19 cellular contexts compared by ENCODE assay signal in genomic region chr20:60071965-60072364, GRCh38.
DNase-seq lines count a peak whose midpoint lies in the region; ATAC-seq and TF ChIP-seq lines count a peak whose summit lies in the region.
"Had no signal": no experiment of that assay in that cellular context is flagged by ENCODE, and none has a peak within 500 bp of the region (broad histone marks: within the 10 kb centered on the region; RNA-seq: fewer than 3 reads in every experiment).

No MANE protein-coding gene starts in this region.

- no peak overlapping the region for H3K4me3 Mint-ChIP-seq in activated CD8-positive, alpha-beta T cell treated with anti-CD3 and anti-CD28 coated beads for 36 hours
- H3K4me3 Mint-ChIP-seq in activated T-cell treated with anti-CD3 and anti-CD28 coated beads, Interleukin-2, amount 50 U/mL, for 4 hours: no peak overlapping the region

- H3K36me3 Mint-ChIP-seq in activated CD8-positive, alpha-beta T cell treated with anti-CD3 and anti-CD28 coated beads for 36 hours (ENCODE audit: low read depth): no peaks in the 10 kb centered on the region
- peaks cover 1% of the 10 kb centered on the region for H3K36me3 Mint-ChIP-seq in activated T-cell treated with anti-CD3 and anti-CD28 coated beads, Interleukin-2, amount 50 U/mL, for 4 hours (ENCODE audit: insufficient read depth)

- TF ChIP-seq CTCF in AG10803 (conservative IDR thresholded peaks at IDR 0.05; ENCODE audit: low read length): no peak
- TF ChIP-seq CTCF in fibroblast of pulmonary artery (IDR thresholded peaks at IDR 0.05; ENCODE audit: low read length, missing control alignments): no peak
- no peak for TF ChIP-seq CTCF in activated CD8-positive, alpha-beta T cell treated with anti-CD3 and anti-CD28 coated beads for 36 hours (IDR thresholded peaks at IDR 0.05)

- H3K4me3 ChIP-seq in AG10803 (ENCODE audit: low read length) (no peak overlapping the region), fibroblast of pulmonary artery (replicated peaks; ENCODE audit: low read depth, low read length) (no peak overlapping the region)
- H3K4me3 ChIP-seq: HAP-1, K562, PC-9 had no signal

- intact Hi-C loops in activated CD8-positive, alpha-beta T cell treated with anti-CD3 and anti-CD28 coated beads for 36 hours (cut with micrococcal nuclease): no loop called here

- no peaks in the 10 kb centered on the region for H3K27me3 Mint-ChIP-seq in activated CD8-positive, alpha-beta T cell treated with anti-CD3 and anti-CD28 coated beads for 36 hours
- no peaks in the 10 kb centered on the region for H3K27me3 Mint-ChIP-seq in activated T-cell treated with anti-CD3 and anti-CD28 coated beads, Interleukin-2, amount 50 U/mL, for 4 hours (ENCODE audit: low read depth)

- H3K27ac Mint-ChIP-seq in activated CD8-positive, alpha-beta T cell treated with anti-CD3 and anti-CD28 coated beads for 36 hours: no peak overlapping the region

- DNase-seq in AG10803 (ENCODE audit: low read depth) (peak; percentile 17), NCI-H226 (peak; percentile 44), astrocyte of the hippocampus (ENCODE audit: low read depth, low spot score) (peak; percentile 20), fibroblast of pulmonary artery (ENCODE audit: low read depth) (peak; percentile 14), Ammon's horn (ENCODE audit: low spot score) (no peak)
- DNase-seq in activated CD8-positive, alpha-beta T cell treated with anti-CD3 and anti-CD28 coated beads for 36 hours: no peak
- no peak for DNase-seq in activated T-cell treated with anti-CD3 and anti-CD28 coated beads, Interleukin-2, amount 50 U/mL, for 4 hours
- DNase-seq in activated CD4-positive, CD25-positive, alpha-beta regulatory T cell treated with anti-CD3 and anti-CD28 coated beads, Interleukin-2, amount 50 U/mL, for 72 hours: no peak
- DNase-seq: 8988T, EL, MM.1S, NCI-H1105 treated with DMSO at 0.1 percent for 48 hours, NCI-H187, NCI-H446 treated with DMSO at 0.1 percent for 48 hours, NCI-H748 treated with DMSO at 0.1 percent for 48 hours, Right ventricle myocardium superior had no signal

- POLR2A ChIA-PET in activated CD8-positive, alpha-beta T cell treated with anti-CD3 and anti-CD28 coated beads for 36 hours (lab: Charles Lee): no interaction called here

- ATAC-seq in activated CD8-positive, alpha-beta T cell treated with anti-CD3 and anti-CD28 coated beads for 36 hours: no peak
- ATAC-seq in activated T-cell treated with anti-CD3 and anti-CD28 coated beads, Interleukin-2, amount 50 U/mL, for 4 hours: no peak
- ATAC-seq: K562 had no signal

- H3K4me1 Mint-ChIP-seq in activated CD8-positive, alpha-beta T cell treated with anti-CD3 and anti-CD28 coated beads for 36 hours (ENCODE audit: low read depth): no peaks in the 10 kb centered on the region
- H3K4me1 Mint-ChIP-seq in activated T-cell treated with anti-CD3 and anti-CD28 coated beads, Interleukin-2, amount 50 U/mL, for 4 hours (ENCODE audit: low read depth): peaks cover 5% of the 10 kb centered on the region

- CTCF ChIA-PET in activated CD8-positive, alpha-beta T cell treated with anti-CD3 and anti-CD28 coated beads for 36 hours (lab: Charles Lee): interaction anchor here (3.2 kb wide), 1 partner anchor 15 kb away, joined by 10 read pairs; no protein-coding TSS in a partner anchor

- H3K9me3 Mint-ChIP-seq in activated CD8-positive, alpha-beta T cell treated with anti-CD3 and anti-CD28 coated beads for 36 hours: no peaks in the 10 kb centered on the region
- H3K9me3 Mint-ChIP-seq in activated T-cell treated with anti-CD3 and anti-CD28 coated beads, Interleukin-2, amount 50 U/mL, for 4 hours: peaks cover 4% of the 10 kb centered on the region

Comparison
In these comparisons a context has a peak if more than half of its experiments do, and no peak if none do; other contexts are left out.
1. DNase-seq: peak in AG10803 (single experiment), NCI-H226 (single experiment), astrocyte of the hippocampus (single experiment) and fibroblast of pulmonary artery (single experiment); none in activated CD8-positive, alpha-beta T cell treated with anti-CD3 and anti-CD28 coated beads for 36 hours (single experiment), activated T-cell treated with anti-CD3 and anti-CD28 coated beads, Interleukin-2, amount 50 U/mL, for 4 hours (single experiment), Ammon's horn (single experiment) and activated CD4-positive, CD25-positive, alpha-beta regulatory T cell treated with anti-CD3 and anti-CD28 coated beads, Interleukin-2, amount 50 U/mL, for 72 hours (single experiment).